1 cellular context compared by ENCODE assay signal in the genomic region with DNA sequence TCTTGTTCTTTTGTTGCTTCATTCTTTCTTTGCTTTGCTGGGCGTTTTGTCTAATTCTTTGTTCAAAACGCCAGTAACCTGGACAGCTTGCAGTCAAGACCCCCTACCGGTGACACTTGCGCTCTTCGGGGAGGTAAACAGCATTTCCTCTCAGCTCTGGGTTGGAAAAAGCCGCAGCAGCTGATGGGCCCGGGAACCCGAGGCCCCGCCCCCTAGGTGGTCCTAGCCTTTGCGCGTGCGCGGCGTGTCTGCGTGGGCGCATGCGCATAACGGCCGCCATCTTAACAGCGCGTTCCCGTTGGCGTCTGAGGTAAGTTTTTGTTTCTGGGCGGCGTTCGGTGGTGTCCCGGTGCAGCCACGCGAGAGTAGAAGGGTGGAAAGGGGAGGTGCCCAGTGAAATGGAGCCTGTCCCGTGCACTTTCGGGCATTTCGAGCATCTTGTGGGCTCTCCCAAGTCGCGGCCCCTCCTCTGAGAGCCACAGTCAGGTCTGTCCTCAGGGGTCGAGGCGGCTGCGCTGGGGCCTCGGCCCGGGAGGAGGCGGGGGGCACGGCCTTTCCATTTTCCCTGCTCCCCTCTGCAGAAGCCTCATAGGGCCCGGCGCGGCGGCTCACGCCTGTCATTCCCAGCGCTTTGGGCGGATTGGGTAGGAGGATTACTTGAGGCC.
TF ChIP-seq lines count a peak whose summit lies in the region.

A gene (plus strand): TSS at position 261 of the 665 bp plus-strand sequence. CDS start 14,371 bp downstream, outside the sequence.

TF ChIP-seq in GM12878, 131 proteins besides CTCF, POLR2A, EP300 and RAD21 (continued from another document):
- TF ChIP-seq, protein P1, sequence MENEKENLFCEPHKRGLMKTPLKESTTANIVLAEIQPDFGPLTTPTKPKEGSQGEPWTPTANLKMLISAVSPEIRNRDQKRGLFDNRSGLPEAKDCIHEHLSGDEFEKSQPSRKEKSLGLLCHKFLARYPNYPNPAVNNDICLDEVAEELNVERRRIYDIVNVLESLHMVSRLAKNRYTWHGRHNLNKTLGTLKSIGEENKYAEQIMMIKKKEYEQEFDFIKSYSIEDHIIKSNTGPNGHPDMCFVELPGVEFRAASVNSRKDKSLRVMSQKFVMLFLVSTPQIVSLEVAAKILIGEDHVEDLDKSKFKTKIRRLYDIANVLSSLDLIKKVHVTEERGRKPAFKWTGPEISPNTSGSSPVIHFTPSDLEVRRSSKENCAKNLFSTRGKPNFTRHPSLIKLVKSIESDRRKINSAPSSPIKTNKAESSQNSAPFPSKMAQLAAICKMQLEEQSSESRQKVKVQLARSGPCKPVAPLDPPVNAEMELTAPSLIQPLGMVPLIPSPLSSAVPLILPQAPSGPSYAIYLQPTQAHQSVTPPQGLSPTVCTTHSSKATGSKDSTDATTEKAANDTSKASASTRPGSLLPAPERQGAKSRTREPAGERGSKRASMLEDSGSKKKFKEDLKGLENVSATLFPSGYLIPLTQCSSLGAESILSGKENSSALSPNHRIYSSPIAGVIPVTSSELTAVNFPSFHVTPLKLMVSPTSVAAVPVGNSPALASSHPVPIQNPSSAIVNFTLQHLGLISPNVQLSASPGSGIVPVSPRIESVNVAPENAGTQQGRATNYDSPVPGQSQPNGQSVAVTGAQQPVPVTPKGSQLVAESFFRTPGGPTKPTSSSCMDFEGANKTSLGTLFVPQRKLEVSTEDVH (IDR thresholded peaks at IDR 0.05; ENCODE audit: low read depth, partially characterized antibody): no peak
- TF ChIP-seq BHLHE40 (IDR thresholded peaks at IDR 0.05; ENCODE audit: borderline replicate concordance in 1 of 2, low read depth in 2 of 2, low read length in 1 of 2) (peak; percentile 57 to 83; a peak in 3 of 4 replicates), RFX5 (IDR thresholded peaks at IDR 0.05; ENCODE audit: low read depth, low read length) (0 out of 2 replicates have a peak, but pooled peaks have one; percentile 24), KAT2A (conservative IDR thresholded peaks at IDR 0.05; ENCODE audit: control insufficient read depth, low read depth, low read length) (no peak), TAF1 (IDR thresholded peaks at IDR 0.05; ENCODE audit: borderline replicate concordance, low read depth, low read length) (peak; percentile 50; the same call in 1 of the 2 replicates), SIN3A (IDR thresholded peaks at IDR 0.05; ENCODE audit: low read depth, low read length) (no peak), CHD2 (IDR thresholded peaks at IDR 0.05; ENCODE audit: borderline replicate concordance, low read depth, low read length) (peak; percentile 98), ZSCAN29 (IDR thresholded peaks at IDR 0.05) (no peak), CREB1 (IDR thresholded peaks at IDR 0.05; ENCODE audit: low read depth) (no peak)
- TF ChIP-seq, protein P2, sequence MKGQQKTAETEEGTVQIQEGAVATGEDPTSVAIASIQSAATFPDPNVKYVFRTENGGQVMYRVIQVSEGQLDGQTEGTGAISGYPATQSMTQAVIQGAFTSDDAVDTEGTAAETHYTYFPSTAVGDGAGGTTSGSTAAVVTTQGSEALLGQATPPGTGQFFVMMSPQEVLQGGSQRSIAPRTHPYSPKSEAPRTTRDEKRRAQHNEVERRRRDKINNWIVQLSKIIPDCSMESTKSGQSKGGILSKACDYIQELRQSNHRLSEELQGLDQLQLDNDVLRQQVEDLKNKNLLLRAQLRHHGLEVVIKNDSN (IDR thresholded peaks at IDR 0.05; ENCODE audit: borderline replicate concordance, extremely low read length, insufficient read depth, low read depth, low read length): no peak
TF ChIP-seq in GM12878: peak in this region for 22.
